In genomic region chr4:18593297-18594002, GRCh38 we compare ENCODE assay signal across 9 cellular contexts.
DNase-seq lines count a peak whose midpoint lies in the region; ATAC-seq, FAIRE-seq and TF ChIP-seq lines count a peak whose summit lies in the region.
"Had no signal": no experiment of that assay in that cellular context is flagged by ENCODE, and none has a peak within 500 bp of the region (broad histone marks: within the 10 kb centered on the region; RNA-seq: fewer than 3 reads in every experiment).

No MANE protein-coding gene starts in this region.

- peak; percentile 80 for ATAC-seq in GM19397 (IDR thresholded peaks at IDR 0.05; ENCODE audit: unreplicated experiment)
- peak; percentile 75 for ATAC-seq in HG03558 (IDR thresholded peaks at IDR 0.05; ENCODE audit: extremely low read depth, unreplicated experiment)
- ATAC-seq in stimulated activated memory B cell treated with anti-CD40 and anti-IgM and Interleukin-4, amounts not matched to agents 10 μg/mL and 1 μg/mL and 100 μg/mL, for 72 hours, result peak; percentile 41

- no peaks in the 10 kb centered on the region for H3K36me3 Mint-ChIP-seq in activated CD4-positive, alpha-beta memory T cell treated with anti-CD3 and anti-CD28 coated beads for 36 hours
- no peaks in the 10 kb centered on the region for H3K36me3 Mint-ChIP-seq in stimulated activated memory B cell treated with anti-CD40 and anti-IgM and Interleukin-4, amounts not matched to agents 10 μg/mL and 1 μg/mL and 100 μg/mL, for 72 hours
- H3K36me3 Mint-ChIP-seq: activated naive CD4-positive, alpha-beta T cell treated with anti-CD3 and anti-CD28 coated beads, Interleukin-2, amount 50 U/mL, for 24 hours had no signal

- peak overlapping the region in 1 of 2 experiments; percentile 47; a peak in 1 of 4 replicates for H3K4me2 ChIP-seq in H1 (ENCODE audit: insufficient read depth in 1 of 2, low read depth in 2 of 2, low read length in 2 of 2)

- no peak overlapping the region for H3K4me3 ChIP-seq in H1 (ENCODE audit: extremely low read depth in 1 of 4, insufficient read depth in 2 of 4, low read depth in 3 of 4, low read length in 4 of 4)

- DNase-seq in CMK (ENCODE audit: low read depth) (peak; percentile 35), NCI-H748 (lab: John Stamatoyannopoulos, UW; ENCODE audit: unreplicated experiment) (peak; percentile 83), H1 (ENCODE audit: low read depth in 1 of 2, low spot score in 2 of 2) (peak; percentile 47 to 56), midbrain (lab: John Stamatoyannopoulos, UW) (peak; percentile 92)
- DNase-seq in activated CD4-positive, alpha-beta memory T cell treated with anti-CD3 and anti-CD28 coated beads for 36 hours, result peak; percentile 48

- H3K4ac ChIP-seq in H1 (replicated peaks; ENCODE audit: insufficient read length, low read depth, low read length), result no peak overlapping the region

- peak overlapping the region; percentile 100 for H2AFZ ChIP-seq in H1 (ENCODE audit: low read length)

- TF ChIP-seq POLR2A in H1 (IDR thresholded peaks at IDR 0.05; ENCODE audit: control extremely low read depth in 1 of 2, low read depth in 2 of 2, low read length in 2 of 2), result no peak

- H3K27me3 Mint-ChIP-seq in activated CD4-positive, alpha-beta memory T cell treated with anti-CD3 and anti-CD28 coated beads for 36 hours, result peaks cover 16% of the 10 kb centered on the region
- peaks cover 22% of the 10 kb centered on the region for H3K27me3 Mint-ChIP-seq in stimulated activated memory B cell treated with anti-CD40 and anti-IgM and Interleukin-4, amounts not matched to agents 10 μg/mL and 1 μg/mL and 100 μg/mL, for 72 hours

- peak; percentile 94 to 96 for TF ChIP-seq RAD21 in H1 (IDR thresholded peaks at IDR 0.05 in 1 of 2, conservative IDR thresholded peaks at IDR 0.05 in 1 of 2; ENCODE audit: low read depth in 2 of 2, low read length in 2 of 2)

- FAIRE-seq in H1 (lab: Jason Lieb, UNC), result peak; percentile 99

- no peaks in the 10 kb centered on the region for H3K9me3 Mint-ChIP-seq in activated CD4-positive, alpha-beta memory T cell treated with anti-CD3 and anti-CD28 coated beads for 36 hours
- no peaks in the 10 kb centered on the region for H3K9me3 Mint-ChIP-seq in stimulated activated memory B cell treated with anti-CD40 and anti-IgM and Interleukin-4, amounts not matched to agents 10 μg/mL and 1 μg/mL and 100 μg/mL, for 72 hours
- H3K9me3 Mint-ChIP-seq: activated naive CD4-positive, alpha-beta T cell treated with anti-CD3 and anti-CD28 coated beads, Interleukin-2, amount 50 U/mL, for 24 hours had no signal

- H3K18ac ChIP-seq in H1 (ENCODE audit: extremely low read depth, low read length), result no peak overlapping the region

- H3K23me2 ChIP-seq in H1 (ENCODE audit: low read depth, low read length), result no peaks in the 10 kb centered on the region; the same call in 1 of the 2 replicates

- no peak overlapping the region for H2BK20ac ChIP-seq in H1 (ENCODE audit: low read length)

- no peaks in the 10 kb centered on the region for H3K36me3 ChIP-seq in H1 (ENCODE audit: control insufficient read depth in 2 of 4, insufficient read depth in 4 of 4, low read length in 3 of 4)

- H2BK5ac ChIP-seq in H1 (ENCODE audit: low read depth, low read length), result no peak overlapping the region

- CTCF ChIA-PET in activated CD4-positive, alpha-beta memory T cell treated with anti-CD3 and anti-CD28 coated beads for 36 hours (lab: Charles Lee), result interaction anchor here (0.5 to 1.8 kb wide), 8 partner anchors 9 to 1109 kb away, joined by 3 to 9 read pairs (median 3); no protein-coding TSS in a partner anchor
- CTCF ChIA-PET in H1 (lab: Charles Lee; ENCODE audit: partially characterized antibody), result interaction anchor here (0.7 to 1.3 kb wide), 7 partner anchors 10 to 974 kb away, joined by 3 to 6 read pairs (median 3); no protein-coding TSS in a partner anchor

- H3K23ac ChIP-seq in H1 (ENCODE audit: insufficient read length), result no peak overlapping the region

- peaks cover 0 to 4% of the 10 kb centered on the region in 2 experiments; a peak in 1 of 4 replicates for H3K9me3 ChIP-seq in H1 (ENCODE audit: insufficient read depth in 2 of 2, low read depth in 1 of 2, low read length in 1 of 2)

- no peak overlapping the region for H2BK120ac ChIP-seq in H1 (replicated peaks; ENCODE audit: low read depth, low read length)

- H3K9ac ChIP-seq in H1 (replicated peaks in 1 of 4; ENCODE audit: extremely low read depth in 1 of 4, low read depth in 3 of 4, low read length in 3 of 4), result no peak overlapping the region

- no peak overlapping the region; the same call in 1 of the 2 replicates for H2BK12ac ChIP-seq in H1 (ENCODE audit: low read depth, low read length)

- no peak overlapping the region for H3K27ac ChIP-seq in H1 (ENCODE audit: low read depth, low read length)

- H2AK5ac ChIP-seq in H1 (ENCODE audit: low read depth, low read length), result no peak overlapping the region

- H4K91ac ChIP-seq in H1 (replicated peaks; ENCODE audit: insufficient read length, low read length), result no peak overlapping the region

- POLR2A ChIA-PET in activated CD4-positive, alpha-beta memory T cell treated with anti-CD3 and anti-CD28 coated beads for 36 hours (lab: Charles Lee), result no interaction called here
- POLR2A ChIA-PET in H1 (lab: Charles Lee; ENCODE audit: partially characterized antibody), result interaction anchor here (0.6 kb wide), 1 partner anchor 573 kb away, joined by 3 read pairs; no protein-coding TSS in a partner anchor

- no peak overlapping the region for H3K56ac ChIP-seq in H1 (replicated peaks; ENCODE audit: insufficient read length, low read depth, low read length)

- peak; percentile 9 to 77 (median 74) for TF ChIP-seq CTCF in H1 (IDR thresholded peaks at IDR 0.05; ENCODE audit: control extremely low read depth in 1 of 3, insufficient read depth in 1 of 3, low read depth in 1 of 3, low read length in 3 of 3)

- H3K79me1 ChIP-seq in H1 (ENCODE audit: low read depth, low read length), result no peaks in the 10 kb centered on the region

- no peak overlapping the region for H3K14ac ChIP-seq in H1 (ENCODE audit: insufficient read length)

- intact Hi-C loops in activated CD4-positive, alpha-beta memory T cell treated with anti-CD3 and anti-CD28 coated beads for 36 hours (cut with micrococcal nuclease), result loop anchor here (1.0 to 5.0 kb wide), 3 partner anchors 783 to 1044 kb away; partner anchors contain the start of genes DCAF16 and NCAPG

- TF ChIP-seq EP300 in H1 (IDR thresholded peaks at IDR 0.05; ENCODE audit: borderline replicate concordance in 1 of 2, low read depth in 2 of 2, low read length in 2 of 2), result no peak

- H3K27me3 ChIP-seq in H1 (replicated peaks in 1 of 4; ENCODE audit: control insufficient read depth in 3 of 4, extremely low read depth in 1 of 4, insufficient read depth in 3 of 4, low read length in 3 of 4), result no peaks in the 10 kb centered on the region

- H4K8ac ChIP-seq in H1 (ENCODE audit: extremely low read depth, insufficient read depth, low read length), result no peak overlapping the region

- H4K5ac ChIP-seq in H1 (ENCODE audit: insufficient read length, low read depth, low read length), result no peak overlapping the region

- no peak overlapping the region for H2BK15ac ChIP-seq in H1 (ENCODE audit: low read length)

- WGBS in H1 (ENCODE audit: extremely low coverage in 1 of 2, insufficient coverage in 1 of 2, insufficient read length in 1 of 2, insufficient replicate concordance in 2 of 2, low coverage in 1 of 2, low lambda C conversion rate in 2 of 2, missing lambda C conversion rate in 1 of 2), 2 experiments, result 25% methylated on average over 12 of the region's 12 CpGs; no CpG with 5 or more reads in 1 of the 2 experiments

- 0 out of 7 replicates have a peak, but pooled peaks cover 0 to 2% (median 0%) of the 10 kb centered on the region in 4 experiments for H3K4me1 ChIP-seq in H1 (replicated peaks in 1 of 4; ENCODE audit: control insufficient read depth in 3 of 4, insufficient read depth in 4 of 4, low read length in 3 of 4)

- no peaks in the 10 kb centered on the region for H4K20me1 ChIP-seq in H1 (replicated peaks in 1 of 2; ENCODE audit: control insufficient read depth in 1 of 2, insufficient read depth in 2 of 2, low read length in 2 of 2)

- H3K79me2 ChIP-seq in H1 (ENCODE audit: control insufficient read depth in 1 of 2, insufficient read depth in 2 of 2, low read length in 2 of 2), result no peaks in the 10 kb centered on the region

- peaks cover 5% of the 10 kb centered on the region for H3K4me1 Mint-ChIP-seq in activated CD4-positive, alpha-beta memory T cell treated with anti-CD3 and anti-CD28 coated beads for 36 hours (ENCODE audit: low read depth)
- H3K4me1 Mint-ChIP-seq in stimulated activated memory B cell treated with anti-CD40 and anti-IgM and Interleukin-4, amounts not matched to agents 10 μg/mL and 1 μg/mL and 100 μg/mL, for 72 hours, result peaks cover 5% of the 10 kb centered on the region

- no peak overlapping the region for H3K27ac Mint-ChIP-seq in activated CD4-positive, alpha-beta memory T cell treated with anti-CD3 and anti-CD28 coated beads for 36 hours
- H3K27ac Mint-ChIP-seq in stimulated activated memory B cell treated with anti-CD40 and anti-IgM and Interleukin-4, amounts not matched to agents 10 μg/mL and 1 μg/mL and 100 μg/mL, for 72 hours, result no peak overlapping the region
- H3K27ac Mint-ChIP-seq: activated naive CD4-positive, alpha-beta T cell treated with anti-CD3 and anti-CD28 coated beads, Interleukin-2, amount 50 U/mL, for 24 hours had no signal

- H3K4me3 Mint-ChIP-seq in activated CD4-positive, alpha-beta memory T cell treated with anti-CD3 and anti-CD28 coated beads for 36 hours, result no peak overlapping the region
- H3K4me3 Mint-ChIP-seq in stimulated activated memory B cell treated with anti-CD40 and anti-IgM and Interleukin-4, amounts not matched to agents 10 μg/mL and 1 μg/mL and 100 μg/mL, for 72 hours, result no peak overlapping the region
- H3K4me3 Mint-ChIP-seq: activated naive CD4-positive, alpha-beta T cell treated with anti-CD3 and anti-CD28 coated beads, Interleukin-2, amount 50 U/mL, for 24 hours had no signal

TF ChIP-seq in H1, 55 proteins besides CTCF, POLR2A, EP300 and RAD21:
- TF ChIP-seq BACH1 (IDR thresholded peaks at IDR 0.05; ENCODE audit: low read length) (peak; percentile 77), SIRT6 (IDR thresholded peaks at IDR 0.05; ENCODE audit: low read length) (no peak), POU5F1 (IDR thresholded peaks at IDR 0.05; ENCODE audit: low read depth, low read length) (no peak), ATF3 (IDR thresholded peaks at IDR 0.05; ENCODE audit: insufficient read depth, low read depth, low read length) (no peak), CHD2 (IDR thresholded peaks at IDR 0.05; ENCODE audit: low read length) (0 out of 2 replicates have a peak, but pooled peaks have one; percentile 17)

Comparison
In these comparisons a context has a peak if more than half of its experiments do, and no peak if none do; other contexts are left out.
1. DNase-seq: peak in every context shown above with its lines; median percentile 92 in midbrain; 83 in NCI-H748; 52 in H1; 48 in activated CD4-positive, alpha-beta memory T cell treated with anti-CD3 and anti-CD28 coated beads for 36 hours; 35 in CMK.